Comparison of ENCODE assay signal across 15 cellular contexts in the genomic region with DNA sequence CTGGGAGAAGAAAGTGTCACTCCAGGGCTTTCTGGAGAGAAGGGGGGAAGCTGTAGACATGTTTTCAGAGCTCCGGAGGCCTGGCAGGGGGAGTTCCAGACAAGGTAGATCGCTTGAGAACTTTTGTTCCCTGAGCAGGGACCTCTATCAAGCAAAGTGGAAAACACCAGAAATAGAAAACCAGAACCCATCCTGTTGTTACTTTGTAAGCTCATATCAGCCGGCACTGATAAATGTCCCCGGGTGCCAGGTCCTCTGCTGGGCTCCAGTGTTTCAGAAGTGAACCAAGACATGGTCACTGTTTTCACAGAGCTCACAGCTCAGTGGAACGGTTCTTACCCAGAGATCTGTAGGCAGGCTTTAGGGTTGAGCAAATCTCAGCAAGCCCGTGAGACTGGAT. TPM values are rescaled to one million over a fixed set of nuclear protein-coding genes. Genes with fewer than 3 reads are reported as not detected.
DNase-seq lines count a peak whose midpoint lies in the region; ATAC-seq and TF ChIP-seq lines count a peak whose summit lies in the region.
"Had no signal": no experiment of that assay in that cellular context is flagged by ENCODE, and none has a peak within 500 bp of the region (broad histone marks: within the 10 kb centered on the region; RNA-seq: fewer than 3 reads in every experiment).

No MANE protein-coding gene starts in this region.

- TF ChIP-seq CTCF in left ventricle myocardium inferior (IDR thresholded peaks at IDR 0.05; ENCODE audit: borderline replicate concordance) = no peak
- no peak for TF ChIP-seq CTCF in neutrophil (IDR thresholded peaks at IDR 0.05)

- peak; percentile 33 for ATAC-seq in Right ventricle myocardium inferior
- no peak for ATAC-seq in GM19328 (IDR thresholded peaks at IDR 0.05; ENCODE audit: unreplicated experiment)
- ATAC-seq in HG03139 (IDR thresholded peaks at IDR 0.05; ENCODE audit: unreplicated experiment) = no peak
- ATAC-seq: A549, GM23338 had no signal

- H3K27ac ChIP-seq in left ventricle myocardium inferior (replicated peaks) (peak overlapping the region; percentile 91), neutrophil (peak overlapping the region; percentile 94)
- H3K27ac ChIP-seq: 22Rv1, A549, C4-2B had no signal

- H3K4me3 ChIP-seq in left ventricle myocardium inferior (peak overlapping the region; percentile 57), neutrophil (ENCODE audit: low read depth in 1 of 2, low read length in 1 of 2) (no peak overlapping the region)
- H3K4me3 ChIP-seq: A549, GM23338 had no signal

- intact Hi-C loops in Right ventricle myocardium inferior (cut with DNase I) = no loop called here
- intact Hi-C loops in cardiac septum (cut with DNase I) = no loop called here
- intact Hi-C loops in left ventricle myocardium inferior (cut with micrococcal nuclease) = no loop called here

- H3K9me3 ChIP-seq in left ventricle myocardium inferior (replicated peaks) (no peaks in the 10 kb centered on the region), neutrophil (no peaks in the 10 kb centered on the region)
- H3K9me3 ChIP-seq: A549, Caco-2 had no signal

- H3K4me1 ChIP-seq in left ventricle myocardium inferior (peaks cover 62% of the 10 kb centered on the region), neutrophil (ENCODE audit: control insufficient read depth in 1 of 2, insufficient read depth in 1 of 2, low read depth in 1 of 2, low read length in 1 of 2) (peaks cover 46% of the 10 kb centered on the region in 2 experiments)
- H3K4me1 ChIP-seq: A549, Caco-2 had no signal

- H3K27me3 ChIP-seq in left ventricle myocardium inferior (ENCODE audit: low read depth) (no peaks in the 10 kb centered on the region), neutrophil (no peaks in the 10 kb centered on the region)

- DNase-seq in Right ventricle myocardium inferior (ENCODE audit: missing footprints) (no peak), cardiac septum (ENCODE audit: low spot score) (no peak), left ventricle myocardium inferior (no peak), HK-2 (ENCODE audit: unreplicated experiment) (no peak)
- DNase-seq: AML-193; Caco-2; CD4-positive, alpha-beta T cell; HCEC 1CT had no signal

- H3K36me3 ChIP-seq in left ventricle myocardium inferior (peaks cover 79% of the 10 kb centered on the region), neutrophil (peaks cover 65% of the 10 kb centered on the region)

RNA-seq across cellular contexts. Expression of a gene that starts 13.5 kb away (rescaled TPM):
- total RNA-seq in Right ventricle myocardium inferior (18.9 TPM), cardiac septum (11.8 TPM), left ventricle myocardium inferior (12.7 TPM)

RNA-seq across cellular contexts. Expression of a gene that starts 15.7 kb away (rescaled TPM):
- 133 TPM for total RNA-seq in Right ventricle myocardium inferior
- 73.3 TPM for total RNA-seq in cardiac septum
- total RNA-seq in left ventricle myocardium inferior = 95.4 TPM

RNA-seq across cellular contexts. Expression of a gene that starts 16.2 kb away (rescaled TPM):
- total RNA-seq in Right ventricle myocardium inferior (25.8 TPM), cardiac septum (27.2 TPM), left ventricle myocardium inferior (21.9 TPM)

RNA-seq across cellular contexts. Expression of a gene that starts 34.5 kb away (rescaled TPM):
- total RNA-seq in Right ventricle myocardium inferior (19.3 TPM), cardiac septum (16.2 TPM), left ventricle myocardium inferior (11.9 TPM)

RNA-seq across cellular contexts. Expression of a gene that starts 35.8 kb away (rescaled TPM):
- 9.0 TPM for total RNA-seq in Right ventricle myocardium inferior
- 10.8 TPM for total RNA-seq in cardiac septum
- total RNA-seq in left ventricle myocardium inferior = 10.9 TPM
